In the genomic region with DNA sequence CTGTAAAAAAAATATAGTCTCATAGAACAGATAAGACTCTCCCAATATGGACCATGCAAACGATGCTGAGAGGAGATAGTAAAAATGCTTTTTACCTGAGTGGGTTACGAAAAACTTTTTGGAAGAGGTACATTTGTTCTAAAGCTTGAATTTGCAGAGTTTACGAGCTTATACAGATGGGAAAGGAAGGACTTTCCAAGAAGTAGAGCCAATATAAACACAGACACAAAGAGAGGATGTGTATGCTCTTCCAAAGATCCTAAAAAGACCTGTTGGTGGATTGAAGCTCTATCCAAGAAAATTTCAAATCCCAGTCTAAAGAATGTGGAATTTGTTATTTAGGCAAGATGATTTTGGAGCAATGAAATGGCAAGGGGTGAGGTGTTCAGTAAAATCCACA, we compare ENCODE assay signal across 14 cellular contexts.
"Had no signal": no experiment of that assay in that cellular context is flagged by ENCODE, and none has a peak within 500 bp of the region (broad histone marks: within the 10 kb centered on the region; RNA-seq: fewer than 3 reads in every experiment).

No MANE protein-coding gene starts in this region.

- H3K9me3 ChIP-seq: neutrophil, ovary, right lobe of liver had no signal

- DNase-seq: caudate nucleus; dorsolateral prefrontal cortex; effector CD8-positive, alpha-beta T cell; kidney; left cardiac atrium; mesendoderm; naive thymus-derived CD4-positive, alpha-beta T cell; ovary; right lobe of liver; stimulated activated CD4-positive, alpha-beta T cell treated with anti-CD3 and anti-CD28 coated beads, Interleukin-2, amount 100 ng/mL, for 48 hours; stimulated activated naive CD4-positive, alpha-beta T cell treated with Interleukin-2 at 50 U/mL for 16 hours had no signal

- H3K27ac ChIP-seq: coronary artery, dorsolateral prefrontal cortex, neutrophil, ovary, right lobe of liver had no signal

- H3K36me3 ChIP-seq: neutrophil, ovary, right lobe of liver had no signal

- H3K4me1 ChIP-seq: right lobe of liver had no signal

- ATAC-seq: naive thymus-derived CD4-positive, alpha-beta T cell; right lobe of liver had no signal

- H3K27me3 ChIP-seq: dorsolateral prefrontal cortex, neutrophil, ovary, right lobe of liver had no signal

- H3K4me3 ChIP-seq: coronary artery, dorsolateral prefrontal cortex, ovary, right lobe of liver, skin epidermis had no signal
